8 cellular contexts compared by ENCODE assay signal in the genomic region with DNA sequence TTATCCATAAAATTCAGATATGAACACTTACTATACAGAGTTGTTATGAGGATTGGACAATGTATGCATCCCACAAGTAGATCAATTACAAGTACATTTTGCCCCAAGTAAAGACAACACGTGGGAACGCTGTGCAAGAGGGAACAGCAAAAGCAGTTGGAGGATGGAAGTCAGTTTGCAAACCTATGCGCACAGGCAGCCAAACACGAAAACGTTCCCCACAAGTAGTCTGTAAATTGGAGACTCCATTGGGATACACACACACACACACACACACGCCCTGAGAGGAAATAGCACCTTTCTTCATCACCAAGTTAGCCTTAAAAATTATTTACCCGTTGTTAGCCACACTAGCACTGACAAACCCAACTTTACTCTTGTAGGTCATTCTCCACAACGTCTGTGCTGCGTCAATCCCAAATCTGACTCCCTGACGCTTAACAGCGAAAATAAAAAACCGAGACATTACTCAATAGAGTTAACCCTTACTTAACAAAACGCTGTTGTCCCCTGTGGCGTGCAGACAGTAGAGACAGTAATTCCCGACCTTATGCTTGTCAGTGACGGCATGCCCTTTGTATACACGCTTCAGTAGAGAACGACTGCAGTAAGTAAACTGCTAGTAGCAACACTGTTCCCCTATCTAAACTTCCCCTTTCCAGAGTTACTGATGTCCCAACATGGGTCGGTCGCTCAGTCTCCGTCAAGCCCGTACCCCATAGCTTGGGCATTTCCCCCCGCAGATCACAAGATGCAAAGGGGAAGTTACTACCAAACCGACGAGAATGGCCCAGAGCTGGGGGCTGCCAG. TPM values are rescaled to one million over a fixed set of nuclear protein-coding genes. Genes with fewer than 3 reads are reported as not detected.
DNase-seq lines count a peak whose midpoint lies in the region; ATAC-seq and TF ChIP-seq lines count a peak whose summit lies in the region.

No MANE protein-coding gene starts in this region.

- H3K36me3 Mint-ChIP-seq in T-cell, result peaks cover 8% of the 10 kb centered on the region

- peaks cover 0 to 2% (median 0%) of the 10 kb centered on the region in 3 donors for H3K9me3 Mint-ChIP-seq in T-cell

- DNase-seq in NCI-H2107 treated with DMSO at 0.1 percent for 48 hours (lab: John Stamatoyannopoulos, UW; ENCODE audit: unreplicated experiment), result peak; percentile 12
- no peak for DNase-seq in NCI-H2107 (lab: John Stamatoyannopoulos, UW)
- peak; percentile 11 for DNase-seq in HS-5 (ENCODE audit: low read depth)
- DNase-seq in T-cell, result peak in 25 of 34 experiments; percentile 3 to 72 (median 43)
- peak; percentile 7 for DNase-seq in effector CD4-positive, alpha-beta T cell
- DNase-seq in lung (ENCODE audit: low spot score), result peak; percentile 61
- peak; percentile 14 for DNase-seq in testis

- H3K4me3 Mint-ChIP-seq in T-cell, result peak overlapping the region; percentile 93 to 99 (median 95)

- WGBS in lung, 2 donors, result 1 to 3% methylated on average over 25 of the region's 25 CpGs
- 2% methylated on average over 25 of the region's 25 CpGs for WGBS in testis, 2 donors

- peak; percentile 73 for ATAC-seq in GM21528 (IDR thresholded peaks at IDR 0.05; ENCODE audit: low FRiP score, unreplicated experiment)
- ATAC-seq in T-cell (replicated peaks in 1 of 4), result peak in 1 of 4 experiments; percentile 61
- peak; percentile 70 for ATAC-seq in lung (ENCODE audit: insufficient read depth, low FRiP score)

- H3K36me3 ChIP-seq in lung (ENCODE audit: control insufficient read depth in 2 of 2, insufficient read depth in 2 of 2, low read length in 2 of 2), result no peaks in the 10 kb centered on the region
- no peaks in the 10 kb centered on the region for H3K36me3 ChIP-seq in testis (ENCODE audit: low read depth, missing control alignments)

- H3K9me3 ChIP-seq in lung (ENCODE audit: control insufficient read depth in 2 of 2, insufficient read depth in 1 of 2, low read length in 1 of 2) (no peaks in the 10 kb centered on the region), testis (no peaks in the 10 kb centered on the region)

- H3K4me1 ChIP-seq in lung (ENCODE audit: control insufficient read depth in 2 of 2, insufficient read depth in 2 of 2, low read length in 2 of 2) (peaks cover 2 to 9% of the 10 kb centered on the region in 2 donors), testis (peaks cover 5% of the 10 kb centered on the region)

- H3K27me3 ChIP-seq in lung (ENCODE audit: control insufficient read depth, insufficient read depth) (no peaks in the 10 kb centered on the region), testis (no peaks in the 10 kb centered on the region)

- TF ChIP-seq CTCF in lung (IDR thresholded peaks at IDR 0.05; ENCODE audit: control extremely low read depth, extremely low read depth) (no peak), testis (IDR thresholded peaks at IDR 0.05) (no peak)

- no peak for TF ChIP-seq POLR2A in testis (IDR thresholded peaks at IDR 0.05)

- H3K27ac Mint-ChIP-seq in T-cell, result peak overlapping the region; percentile 86 to 90

- POLR2A ChIA-PET in T-cell (lab: Charles Lee), result interaction anchor here (0.5 to 2.0 kb wide), 12 partner anchors 23 to 200 kb away, joined by 3 to 11 read pairs (median 4); a partner anchor contains a TSS

- intact Hi-C loops in testis (cut with DNase I; ENCODE audit: low total_unique reads), result no loop called here

- peaks cover 0 to 1% of the 10 kb centered on the region in 2 donors for H3K27me3 Mint-ChIP-seq in T-cell

- H3K27ac ChIP-seq in lung (ENCODE audit: low read depth in 1 of 2, low read length in 1 of 2) (peak overlapping the region; percentile 82 to 96), testis (peak overlapping the region; percentile 47 to 78)

- CTCF ChIA-PET in T-cell (lab: Charles Lee), result interaction anchor here (0.6 to 1.8 kb wide), 5 partner anchors 61 to 329 kb away, joined by 3 to 15 read pairs (median 5); a partner anchor contains a TSS

- peaks cover 44 to 46% (median 45%) of the 10 kb centered on the region in 3 donors for H3K4me1 Mint-ChIP-seq in T-cell

- peak overlapping the region; percentile 83 for H3K4me3 ChIP-seq in lung
- H3K4me3 ChIP-seq in testis, result peak overlapping the region; percentile 77 to 88

RNA-seq across cellular contexts. Expression of a gene that starts 0.7 kb away (rescaled TPM):
- total RNA-seq in T-cell, result 10 to 100 TPM; 20.8 to 27.8 (median 24.2) TPM
- 100 to 1,000 TPM in 1 of 2 donors, 10 to 100 TPM in 1; 39.5 to 100 TPM for total RNA-seq in lung
- polyA plus RNA-seq in lung, result 10 to 100 TPM; 19.9 to 24.8 TPM
- total RNA-seq in testis, result 10 to 100 TPM; 13.6 to 22.7 TPM
- polyA plus RNA-seq in testis (ENCODE audit: insufficient read depth, low read depth, low replicate concordance), result 9.2 TPM
